In the genomic region with DNA sequence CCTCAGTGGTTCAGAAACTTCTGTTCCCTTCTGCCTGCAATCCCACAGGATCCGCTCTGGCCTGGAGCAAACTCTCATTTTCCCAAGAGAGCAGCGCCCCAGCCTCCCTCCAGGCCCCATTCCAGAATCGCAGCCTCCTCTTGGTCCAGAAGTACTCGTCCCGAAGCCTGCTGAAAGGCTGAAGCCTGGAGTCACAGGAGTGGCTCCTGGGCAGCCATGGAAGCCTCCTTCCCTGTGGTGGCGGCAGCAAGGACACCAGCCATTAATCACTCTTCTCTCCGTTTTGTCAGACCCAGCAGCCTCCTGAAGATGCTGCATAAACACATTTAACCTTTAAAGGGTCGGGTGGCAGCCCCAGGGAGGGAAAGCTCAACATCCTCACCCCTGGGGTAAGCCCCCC, we compare ENCODE assay signal across 17 cellular contexts.
DNase-seq lines count a peak whose midpoint lies in the region; ATAC-seq and TF ChIP-seq lines count a peak whose summit lies in the region.
"Had no signal": no experiment of that assay in that cellular context is flagged by ENCODE, and none has a peak within 500 bp of the region (broad histone marks: within the 10 kb centered on the region; RNA-seq: fewer than 3 reads in every experiment).

No MANE protein-coding gene starts in this region.

- no peaks in the 10 kb centered on the region for H3K9me3 ChIP-seq in NT2/D1 (ENCODE audit: insufficient read depth, low read length)
- H3K9me3 ChIP-seq: SJSA1 had no signal

- H3K4me1 ChIP-seq in NT2/D1 (ENCODE audit: insufficient read depth, insufficient read length), result peaks cover 10% of the 10 kb centered on the region

- H3K36me3 ChIP-seq in H7 (replicated peaks; ENCODE audit: control insufficient read depth, insufficient read depth, low read length) (no peaks in the 10 kb centered on the region), NT2/D1 (ENCODE audit: insufficient read depth, insufficient read length, low read length) (no peaks in the 10 kb centered on the region)
- H3K36me3 ChIP-seq: SJSA1 had no signal

- H3K4me3 Mint-ChIP-seq in glutamatergic neuron (ENCODE audit: unreplicated experiment), result no peak overlapping the region

- H3K27me3 Mint-ChIP-seq in glutamatergic neuron (ENCODE audit: unreplicated experiment), result peaks cover 7% of the 10 kb centered on the region

- ATAC-seq in sciatic nerve, result no peak
- ATAC-seq in HG02571 (IDR thresholded peaks at IDR 0.05; ENCODE audit: unreplicated experiment), result no peak
- no peak for ATAC-seq in GM19463 (IDR thresholded peaks at IDR 0.05; ENCODE audit: unreplicated experiment)
- ATAC-seq: PC-3 had no signal

- no peaks in the 10 kb centered on the region for H3K36me3 Mint-ChIP-seq in glutamatergic neuron (ENCODE audit: unreplicated experiment)

- H3K9me3 Mint-ChIP-seq in glutamatergic neuron (ENCODE audit: unreplicated experiment), result peaks cover 7% of the 10 kb centered on the region

- H3K9ac ChIP-seq in NT2/D1 (ENCODE audit: insufficient read length, low read depth), result peak overlapping the region; percentile 46

- H3K27me3 ChIP-seq in H7 (ENCODE audit: control insufficient read depth, insufficient read depth, low read length) (no peaks in the 10 kb centered on the region; the same call in 1 of the 2 replicates), NT2/D1 (ENCODE audit: insufficient read depth, insufficient read length) (peaks cover 34% of the 10 kb centered on the region)

- intact Hi-C loops in sciatic nerve (cut with DNase I), result loop anchor here (10.0 kb wide), 1 partner anchor 1503 kb away; no protein-coding TSS in a partner anchor

- no peak overlapping the region for H3K4me3 ChIP-seq in H7 (ENCODE audit: insufficient read depth, low read depth, low read length)
- no peak overlapping the region for H3K4me3 ChIP-seq in NT2/D1 (ENCODE audit: insufficient read length, low read depth)
- H3K4me3 ChIP-seq: SJSA1 had no signal

- peaks cover 20% of the 10 kb centered on the region for H3K4me1 Mint-ChIP-seq in glutamatergic neuron (ENCODE audit: low read depth, unreplicated experiment)

- TF ChIP-seq CTCF in glutamatergic neuron (IDR thresholded peaks at IDR 0.05; ENCODE audit: partially characterized antibody, unreplicated experiment), result no peak

- DNase-seq in H7 (peak; percentile 51), NT2/D1 (ENCODE audit: low read depth, low spot score) (no peak), glutamatergic neuron (peak; percentile 13), sciatic nerve (ENCODE audit: low spot score) (peak; percentile 30), AG08395 (ENCODE audit: low spot score) (no peak), NCI-H526 (lab: John Stamatoyannopoulos, UW) (no peak)
- DNase-seq: COR-L47; DMS 273 treated with DMSO at 0.1 percent for 48 hours; GF-D8; NCI-H1105 treated with DMSO at 0.1 percent for 48 hours; NCI-H2081 treated with DMSO at 0.1 percent for 48 hours; NCI-H748 treated with DMSO at 0.1 percent for 48 hours; NK-92 treated with Interleukin-12 subunit alpha and Interleukin-12 subunit beta, amount 100 ng/mL, for 24 hours had no signal

- no peak overlapping the region for H3K27ac Mint-ChIP-seq in glutamatergic neuron (ENCODE audit: unreplicated experiment)

Comparison
In these comparisons a context has a peak if more than half of its experiments do, and no peak if none do; other contexts are left out.
1. DNase-seq: peak in H7 (single experiment), glutamatergic neuron (single experiment) and sciatic nerve (single experiment); none in NT2/D1 (single experiment), AG08395 (single experiment) and NCI-H526 (0 of 2).